ENCODE assay signal across 25 cellular contexts in genomic region chr2:71736091-71736878, GRCh38.
DNase-seq lines count a peak whose midpoint lies in the region; ATAC-seq, FAIRE-seq and TF ChIP-seq lines count a peak whose summit lies in the region.
"Had no signal": no experiment of that assay in that cellular context is flagged by ENCODE, and none has a peak within 500 bp of the region (broad histone marks: within the 10 kb centered on the region; RNA-seq: fewer than 3 reads in every experiment).

No MANE protein-coding gene starts in this region.

- in situ Hi-C loops in K562 (cut with MboI) = no loop called here

- peak overlapping the region; percentile 76; the same call in 1 of the 2 replicates for H2AFZ ChIP-seq in K562 (ENCODE audit: low read depth, low read length)

- BruUV-seq in K562 (replicated peaks; lab: Mats Ljungman, UMichigan) = no TSS peak

- no peak for TF ChIP-seq POLR2A in K562 (conservative IDR thresholded peaks at IDR 0.05)
- TF ChIP-seq POLR2A in suprapubic skin (IDR thresholded peaks at IDR 0.05) = no peak

- no peak for FAIRE-seq in K562 (lab: Jason Lieb, UNC)
- FAIRE-seq: GM12892, HTR-8/SVneo had no signal

- peaks cover 0 to 19% of the 10 kb centered on the region in 2 experiments; a peak in 2 of 5 replicates for H3K27me3 ChIP-seq in K562 (ENCODE audit: control insufficient read depth in 2 of 2, insufficient read depth in 2 of 2, low read length in 2 of 2)
- H3K27me3 ChIP-seq in lower lobe of right lung (ENCODE audit: low read depth) = no peaks in the 10 kb centered on the region
- H3K27me3 ChIP-seq in suprapubic skin = peaks cover 4% of the 10 kb centered on the region

- H3K9ac ChIP-seq in K562 (ENCODE audit: insufficient read depth in 1 of 2, low read depth in 2 of 2, low read length in 2 of 2) = no peak overlapping the region

- TF ChIP-seq EP300 in K562 (IDR thresholded peaks at IDR 0.05; ENCODE audit: low read length) (no peak), suprapubic skin (IDR thresholded peaks at IDR 0.05) (no peak)

- no peak overlapping the region for H3K4me3 ChIP-seq in K562
- no peak overlapping the region for H3K4me3 ChIP-seq in lower lobe of right lung
- H3K4me3 ChIP-seq in suprapubic skin = no peak overlapping the region

- H3K9me1 ChIP-seq in K562 (ENCODE audit: control insufficient read depth, insufficient read depth, low read length) = no peaks in the 10 kb centered on the region

- H3K4me2 ChIP-seq in K562 (ENCODE audit: insufficient read depth, low read length) = no peak overlapping the region; the same call in 1 of the 2 replicates

- intact Hi-C loops in K562 (cut with micrococcal nuclease) = no loop called here
- intact Hi-C loops in lower lobe of right lung (cut with DNase I) = no loop called here

- H3K27ac ChIP-seq in K562 (ENCODE audit: extremely low read depth, low read depth, low read length) (no peak overlapping the region), lower lobe of right lung (no peak overlapping the region), suprapubic skin (peak overlapping the region; percentile 20)
- H3K27ac ChIP-seq: 22Rv1, WERI-Rb-1 had no signal

- DNase-seq in DMS 273 (lab: John Stamatoyannopoulos, UW; ENCODE audit: unreplicated experiment) (peak; percentile 24), DMS 273 treated with DMSO at 0.1 percent for 48 hours (lab: John Stamatoyannopoulos, UW) (no peak), K562 (ENCODE audit: extremely low read depth in 1 of 4, low spot score in 3 of 4) (no peak), lower lobe of right lung (no peak), suprapubic skin (ENCODE audit: low spot score in 2 of 2) (no peak)
- DNase-seq: activated CD4-positive, alpha-beta T cell treated with anti-CD3 and anti-CD28 coated beads, Interleukin-2, amount 50 U/mL, for 4 hours; activated CD8-positive, alpha-beta memory T cell treated with anti-CD3 and anti-CD28 coated beads, Interleukin-2, amount 50 U/mL, for 4 hours; CD8-positive, alpha-beta T cell; DND-41; effector memory CD8-positive, alpha-beta T cell; glutamatergic neuron; HFFc6; Karpas-422; MV-4-11; NCI-H187 treated with DMSO at 0.1 percent for 48 hours; RPMI8226; stimulated activated CD4-positive, alpha-beta T cell treated with anti-CD3 and anti-CD28 coated beads, Interleukin-2, amount 100 ng/mL, for 48 hours; stimulated activated naive CD4-positive, alpha-beta T cell; WERI-Rb-1 had no signal

- POLR2A ChIA-PET in K562 (lab: Yijun Ruan, JAX) = interaction anchor here (0.7 kb wide), 1 partner anchor 217 kb away, joined by 4 read pairs; no protein-coding TSS in a partner anchor

- ATAC-seq in K562 (peak; percentile 59), lower lobe of right lung (peak; percentile 37 to 74), GM18517 (IDR thresholded peaks at IDR 0.05; ENCODE audit: unreplicated experiment) (no peak), GM18520 (IDR thresholded peaks at IDR 0.05; ENCODE audit: unreplicated experiment) (no peak), GM19351 (IDR thresholded peaks at IDR 0.05; ENCODE audit: unreplicated experiment) (no peak)
- ATAC-seq: CD8-positive, alpha-beta T cell; effector memory CD8-positive, alpha-beta T cell had no signal

- H3K36me3 ChIP-seq in K562 (ENCODE audit: control insufficient read depth, insufficient read depth, low read length) (no peaks in the 10 kb centered on the region), lower lobe of right lung (no peaks in the 10 kb centered on the region), suprapubic skin (no peaks in the 10 kb centered on the region)
- H3K36me3 ChIP-seq: WERI-Rb-1 had no signal

- 13% methylated on average over 13 of the region's 13 CpGs for WGBS in K562 (ENCODE audit: insufficient coverage, low coverage, missing lambda C conversion rate)
- 76% methylated on average over 13 of the region's 13 CpGs for WGBS in suprapubic skin

- no peak for TF ChIP-seq RAD21 in K562 (CRISPR knock-in tag; conservative IDR thresholded peaks at IDR 0.05 in 1 of 2, IDR thresholded peaks at IDR 0.05 in 1 of 2)

- no peaks in the 10 kb centered on the region for H4K20me1 ChIP-seq in K562 (replicated peaks; ENCODE audit: control insufficient read depth, insufficient read depth, low read length)

- peaks cover 2% of the 10 kb centered on the region; the same call in 1 of the 2 replicates for H3K9me3 ChIP-seq in K562 (replicated peaks; ENCODE audit: control insufficient read depth, insufficient read depth, low read depth, low read length)
- no peaks in the 10 kb centered on the region for H3K9me3 ChIP-seq in lower lobe of right lung
- no peaks in the 10 kb centered on the region for H3K9me3 ChIP-seq in suprapubic skin

- CTCF ChIA-PET in K562 (lab: Yijun Ruan, JAX; ENCODE audit: low intra/inter-chr PET ratio) = no interaction called here

- TF ChIP-seq CTCF in K562 (IDR thresholded peaks at IDR 0.05 in 2 of 3, conservative IDR thresholded peaks at IDR 0.05 in 1 of 3; ENCODE audit: insufficient read depth in 2 of 3, low read depth in 1 of 3, low read length in 3 of 3) (no peak), lower lobe of right lung (IDR thresholded peaks at IDR 0.05) (no peak), suprapubic skin (IDR thresholded peaks at IDR 0.05) (no peak)

- no peaks in the 10 kb centered on the region for H3K79me2 ChIP-seq in K562 (ENCODE audit: control insufficient read depth, insufficient read depth, low read length)

- H3K4me1 ChIP-seq in K562 (replicated peaks in 1 of 2; ENCODE audit: control insufficient read depth in 2 of 2, insufficient read depth in 2 of 2, low read length in 2 of 2) (no peaks in the 10 kb centered on the region), lower lobe of right lung (no peaks in the 10 kb centered on the region), suprapubic skin (no peaks in the 10 kb centered on the region)

TF ChIP-seq in K562, 482 proteins besides CTCF, POLR2A, EP300 and RAD21:
- TF ChIP-seq MNT (conservative IDR thresholded peaks at IDR 0.05) (no peak), HMBOX1 (IDR thresholded peaks at IDR 0.05) (0 out of 2 replicates have a peak, but pooled peaks have one; percentile 47)

Comparison
In these comparisons a context has a peak if more than half of its experiments do, and no peak if none do; other contexts are left out.
1. ATAC-seq: peak in K562 (single experiment) and lower lobe of right lung (2 of 2); none in GM18517 (single experiment), GM18520 (single experiment) and GM19351 (single experiment).